ENCODE assay signal across 9 cellular contexts in genomic region chr16:68382296-68382718, GRCh38.
DNase-seq lines count a peak whose midpoint lies in the region; ATAC-seq and TF ChIP-seq lines count a peak whose summit lies in the region.
"Had no signal": no experiment of that assay in that cellular context is flagged by ENCODE, and none has a peak within 500 bp of the region (broad histone marks: within the 10 kb centered on the region; RNA-seq: fewer than 3 reads in every experiment).

No MANE protein-coding gene starts in this region.

- H3K36me3 ChIP-seq in OCI-LY1 (ENCODE audit: insufficient read depth, low read length) = no peaks in the 10 kb centered on the region
- no peaks in the 10 kb centered on the region for H3K36me3 ChIP-seq in gastroesophageal sphincter

- peak; percentile 24; the same call in 1 of the 2 replicates for TF ChIP-seq CTCF in AG04450 (IDR thresholded peaks at IDR 0.05; ENCODE audit: low read depth, low read length)
- peak; percentile 54 for TF ChIP-seq CTCF in OCI-LY1 (IDR thresholded peaks at IDR 0.05; ENCODE audit: low read length)
- TF ChIP-seq CTCF in foreskin keratinocyte (conservative IDR thresholded peaks at IDR 0.05) = peak; percentile 38
- no peak for TF ChIP-seq CTCF in gastroesophageal sphincter (IDR thresholded peaks at IDR 0.05)

- H3K4me1 ChIP-seq in OCI-LY1 (ENCODE audit: insufficient read depth, low read length, severe bottlenecking) = peaks cover 14% of the 10 kb centered on the region
- no peaks in the 10 kb centered on the region for H3K4me1 ChIP-seq in foreskin keratinocyte
- H3K4me1 ChIP-seq in gastroesophageal sphincter = no peaks in the 10 kb centered on the region

- H3K9me3 ChIP-seq in AG04450 (ENCODE audit: control insufficient read depth, insufficient read depth, low read length) (no peaks in the 10 kb centered on the region), OCI-LY1 (ENCODE audit: low read length) (no peaks in the 10 kb centered on the region), gastroesophageal sphincter (no peaks in the 10 kb centered on the region)

- H4K20me1 ChIP-seq in OCI-LY1 (ENCODE audit: insufficient read depth, low read length) = no peaks in the 10 kb centered on the region

- H3K9ac ChIP-seq in OCI-LY1 (ENCODE audit: low read length) = no peak overlapping the region

- WGBS in gastroesophageal sphincter (ENCODE audit: low coverage in 1 of 2), 2 donors = 87 to 93% methylated on average over 2 to 5 of the region's 5 CpGs

- H3K27ac ChIP-seq in AG04450 (ENCODE audit: low read depth, low read length) (no peak overlapping the region), OCI-LY1 (ENCODE audit: low read depth, low read length, poor library complexity, severe bottlenecking) (no peak overlapping the region), foreskin keratinocyte (no peak overlapping the region), gastroesophageal sphincter (no peak overlapping the region)

- peak; percentile 48 for ATAC-seq in GM18502 (IDR thresholded peaks at IDR 0.05; ENCODE audit: poor library complexity, unreplicated experiment)
- ATAC-seq in foreskin keratinocyte = peak; percentile 51
- no peak for ATAC-seq in gastroesophageal sphincter

- no peaks in the 10 kb centered on the region for H3F3A ChIP-seq in OCI-LY1 (ENCODE audit: insufficient read depth, low read length)

- CTCF ChIA-PET in AG04450 (lab: Charles Lee) = no interaction called here

- POLR2A ChIA-PET in AG04450 (lab: Yijun Ruan, JAX) = no interaction called here

- H3K4me3 ChIP-seq in AG04450 (ENCODE audit: low read depth, low read length) (no peak overlapping the region), OCI-LY1 (ENCODE audit: low read depth, low read length, poor library complexity, severe bottlenecking) (no peak overlapping the region), gastroesophageal sphincter (no peak overlapping the region)

- no peaks in the 10 kb centered on the region for H3K9me2 ChIP-seq in OCI-LY1 (ENCODE audit: low read depth, low read length)

- DNase-seq in AG04450 (ENCODE audit: low read depth, low spot score) = no peak
- no peak for DNase-seq in foreskin keratinocyte
- no peak for DNase-seq in cortex of kidney (lab: John Stamatoyannopoulos, UW)
- no peak for DNase-seq in middle frontal gyrus (ENCODE audit: extremely low spot score, low spot score)
- DNase-seq in amniotic stem cell (lab: John Stamatoyannopoulos, UW) = no peak
- DNase-seq: activated T-cell treated with anti-CD3 and anti-CD28 coated beads, Interleukin-2, amount 50 U/mL, for 72 hours had no signal

- H2AFZ ChIP-seq in OCI-LY1 (ENCODE audit: low read length) = no peak overlapping the region

- TF ChIP-seq EP300 in gastroesophageal sphincter (IDR thresholded peaks at IDR 0.05) = no peak

- H3K27me3 ChIP-seq in AG04450 (ENCODE audit: control insufficient read depth, insufficient read depth, low read length) = peaks cover 29% of the 10 kb centered on the region
- no peaks in the 10 kb centered on the region for H3K27me3 ChIP-seq in OCI-LY1 (ENCODE audit: insufficient read depth, low read length)
- H3K27me3 ChIP-seq in foreskin keratinocyte = peaks cover 25% of the 10 kb centered on the region
- peaks cover 12% of the 10 kb centered on the region for H3K27me3 ChIP-seq in gastroesophageal sphincter

- H3K4me2 ChIP-seq in OCI-LY1 (ENCODE audit: low read length) = no peak overlapping the region

- no peaks in the 10 kb centered on the region for H3K79me2 ChIP-seq in OCI-LY1 (ENCODE audit: insufficient read depth, low read length)

- TF ChIP-seq POLR2A in gastroesophageal sphincter (IDR thresholded peaks at IDR 0.05) = no peak

Comparison
In these comparisons a context has a peak if more than half of its experiments do, and no peak if none do; other contexts are left out.
1. CTCF ChIP-seq: peak in AG04450 (single experiment), OCI-LY1 (single experiment) and foreskin keratinocyte (single experiment); none in gastroesophageal sphincter (0 of 4).